In genomic region chr10:74000892-74001669, GRCh38 we compare ENCODE assay signal across 10 cellular contexts. TPM values are rescaled to one million over a fixed set of nuclear protein-coding genes. Genes with fewer than 3 reads are reported as not detected.
DNase-seq lines count a peak whose midpoint lies in the region; ATAC-seq and TF ChIP-seq lines count a peak whose summit lies in the region.
"Had no signal": no experiment of that assay in that cellular context is flagged by ENCODE, and none has a peak within 500 bp of the region (broad histone marks: within the 10 kb centered on the region; RNA-seq: fewer than 3 reads in every experiment).

No MANE protein-coding gene starts in this region.

- no peak for DNase-seq in HFFc6
- DNase-seq in ascending aorta (ENCODE audit: low spot score in 2 of 2) = no peak
- no peak for DNase-seq in stimulated activated effector memory CD8-positive, alpha-beta T cell treated with anti-CD3 and anti-CD28 coated beads, Interleukin-12 subunit alpha, Interleukin-12 subunit beta, amount 100 ng/mL, for 72 hours (ENCODE audit: low spot score in 2 of 2)
- DNase-seq in stimulated activated CD4-positive, alpha-beta T cell treated with anti-CD3 and anti-CD28 coated beads, Interleukin-12 subunit alpha, Interleukin-12 subunit beta, amount 100 ng/mL, for 4 hours = no peak
- DNase-seq in NCI-H2029 (lab: John Stamatoyannopoulos, UW) = no peak
- DNase-seq in pons (ENCODE audit: low spot score) = no peak
- DNase-seq: activated gamma-delta T cell treated with Interleukin-2 at 50 U/mL for 16 hours, NCI-H2107, posterior cingulate gyrus had no signal

- TF ChIP-seq CTCF in HFFc6 (IDR thresholded peaks at IDR 0.05) (no peak), ascending aorta (IDR thresholded peaks at IDR 0.05) (no peak)

- H3K4me1 Mint-ChIP-seq in HFFc6 (ENCODE audit: low read depth) = peaks cover 68% of the 10 kb centered on the region
- H3K4me1 Mint-ChIP-seq in stimulated activated effector memory CD8-positive, alpha-beta T cell treated with anti-CD3 and anti-CD28 coated beads, Interleukin-12 subunit alpha, Interleukin-12 subunit beta, amount 100 ng/mL, for 72 hours = peaks cover 36% of the 10 kb centered on the region

- peak overlapping the region; percentile 38 for H3K27ac Mint-ChIP-seq in HFFc6
- H3K27ac Mint-ChIP-seq in stimulated activated effector memory CD8-positive, alpha-beta T cell treated with anti-CD3 and anti-CD28 coated beads, Interleukin-12 subunit alpha, Interleukin-12 subunit beta, amount 100 ng/mL, for 72 hours = peak overlapping the region; percentile 6

- H3K4me3 ChIP-seq in ascending aorta (peak overlapping the region; percentile 40 to 91), iPS-18c (ENCODE audit: insufficient read depth, low read depth, low read length) (peak overlapping the region; percentile 30)

- no peaks in the 10 kb centered on the region for H3K36me3 ChIP-seq in ascending aorta

- H3K9me3 ChIP-seq in ascending aorta (no peaks in the 10 kb centered on the region), iPS-18c (ENCODE audit: control insufficient read depth, insufficient read depth, low read length) (no peaks in the 10 kb centered on the region)

- no peaks in the 10 kb centered on the region for H3K9me3 Mint-ChIP-seq in HFFc6
- no peaks in the 10 kb centered on the region for H3K9me3 Mint-ChIP-seq in stimulated activated effector memory CD8-positive, alpha-beta T cell treated with anti-CD3 and anti-CD28 coated beads, Interleukin-12 subunit alpha, Interleukin-12 subunit beta, amount 100 ng/mL, for 72 hours

- H3K27me3 Mint-ChIP-seq in HFFc6 (ENCODE audit: insufficient read depth) = peaks cover 7% of the 10 kb centered on the region

- peaks cover 0 to 38% of the 10 kb centered on the region in 2 donors for H3K4me1 ChIP-seq in ascending aorta

- peak overlapping the region; percentile 46 to 95 for H3K27ac ChIP-seq in ascending aorta

- peak overlapping the region; percentile 100 for H3K4me3 Mint-ChIP-seq in HFFc6
- no peak overlapping the region for H3K4me3 Mint-ChIP-seq in stimulated activated effector memory CD8-positive, alpha-beta T cell treated with anti-CD3 and anti-CD28 coated beads, Interleukin-12 subunit alpha, Interleukin-12 subunit beta, amount 100 ng/mL, for 72 hours

- no peak for ATAC-seq in stimulated activated effector memory CD8-positive, alpha-beta T cell treated with anti-CD3 and anti-CD28 coated beads, Interleukin-12 subunit alpha, Interleukin-12 subunit beta, amount 100 ng/mL, for 72 hours

- no peaks in the 10 kb centered on the region for H3K27me3 ChIP-seq in ascending aorta

- H3K36me3 Mint-ChIP-seq in HFFc6 (ENCODE audit: low read depth) = peaks cover 46% of the 10 kb centered on the region
- H3K36me3 Mint-ChIP-seq in stimulated activated effector memory CD8-positive, alpha-beta T cell treated with anti-CD3 and anti-CD28 coated beads, Interleukin-12 subunit alpha, Interleukin-12 subunit beta, amount 100 ng/mL, for 72 hours = peaks cover 26% of the 10 kb centered on the region

- intact Hi-C loops in ascending aorta (cut with DNase I) = no loop called here

RNA-seq across cellular contexts. Expression of gene VCL, which starts 3.2 kb away (rescaled TPM):
- total RNA-seq in HFFc6 (2021; fragmentation: NEBNext Ultra II Directional; extraction: Animal tissue kit (Norgen Biotek cat#: 25700)) = 100 to 1,000 TPM; 366 to 443 (median 406) TPM
- total RNA-seq in ascending aorta = 333 TPM
